In the genomic region with DNA sequence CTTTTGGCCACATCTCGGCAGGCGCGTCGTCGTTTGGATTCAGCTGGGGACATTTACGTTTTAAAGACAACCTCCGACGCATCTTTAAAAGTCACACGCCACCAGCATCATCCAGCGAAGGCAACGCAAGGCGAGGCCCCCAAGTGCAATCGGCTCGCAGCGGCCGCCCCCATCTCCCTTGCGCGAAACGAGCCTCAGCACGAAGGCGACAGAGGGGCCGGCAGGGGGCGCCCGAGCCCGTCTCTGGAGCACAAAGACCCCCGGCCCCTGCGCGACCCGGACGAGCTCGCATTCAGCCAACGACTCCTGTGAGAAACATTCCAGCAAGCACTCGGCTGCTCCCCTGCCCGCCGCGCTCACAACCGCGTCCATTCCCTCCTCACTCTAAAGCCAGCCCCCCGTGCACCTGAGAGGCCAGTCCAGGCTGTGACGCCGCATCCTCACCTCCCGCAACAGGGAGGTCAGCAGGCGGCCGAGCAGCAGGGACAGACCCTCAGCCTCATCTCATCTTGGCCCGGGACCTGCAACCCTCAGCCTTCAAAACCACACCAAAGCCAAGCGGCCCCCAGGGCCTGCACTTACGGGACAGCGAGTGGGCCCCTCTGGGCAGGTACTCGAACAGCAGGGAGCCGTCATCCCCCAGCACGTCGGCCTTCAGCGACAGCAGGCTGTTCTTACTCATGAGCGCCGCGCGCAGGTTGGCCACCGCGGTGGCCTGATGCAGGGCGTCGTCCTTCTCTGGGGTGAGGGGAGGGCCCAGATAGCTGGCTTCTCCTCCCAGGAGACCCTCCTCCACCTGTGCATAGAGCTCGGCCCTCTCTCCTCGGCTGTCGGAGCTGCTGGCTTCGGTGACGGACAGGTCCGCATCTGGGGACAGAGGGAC, we compare ENCODE assay signal across 10 cellular contexts.
DNase-seq lines count a peak whose midpoint lies in the region; ATAC-seq and TF ChIP-seq lines count a peak whose summit lies in the region.
"Had no signal": no experiment of that assay in that cellular context is flagged by ENCODE, and none has a peak within 500 bp of the region (broad histone marks: within the 10 kb centered on the region; RNA-seq: fewer than 3 reads in every experiment).

No MANE protein-coding gene starts in this region.

- H3K36me3 ChIP-seq in DOHH2 (ENCODE audit: control insufficient read depth, low read length) (no peaks in the 10 kb centered on the region), RWPE2 (ENCODE audit: low read depth) (no peaks in the 10 kb centered on the region)

- DNase-seq in RWPE2 (ENCODE audit: low spot score) (peak; percentile 85), epithelial cell of esophagus (ENCODE audit: low read depth) (no peak), NOMO-1 (lab: John Stamatoyannopoulos, UW; ENCODE audit: unreplicated experiment in 2 of 2) (no peak)

- H3K9me3 ChIP-seq in DOHH2 (ENCODE audit: control insufficient read depth, insufficient read depth, low read length) (no peaks in the 10 kb centered on the region), RWPE2 (ENCODE audit: severe bottlenecking) (no peaks in the 10 kb centered on the region)

- H3K4me1 ChIP-seq in DOHH2 (ENCODE audit: control insufficient read depth, low read length), result no peaks in the 10 kb centered on the region
- H3K4me1 ChIP-seq in RWPE2 (ENCODE audit: insufficient read depth, poor library complexity, severe bottlenecking), result no peaks in the 10 kb centered on the region

- H3K27me3 Mint-ChIP-seq in nephron (ENCODE audit: low read depth), result no peaks in the 10 kb centered on the region

- no peak overlapping the region for H3K4me3 ChIP-seq in DOHH2 (ENCODE audit: low read length)
- no peak overlapping the region for H3K4me3 ChIP-seq in RWPE2 (ENCODE audit: severe bottlenecking)
- no peak overlapping the region for H3K4me3 ChIP-seq in epithelial cell of esophagus (ENCODE audit: low read length)
- H3K4me3 ChIP-seq: lung had no signal

- H3K27me3 ChIP-seq in DOHH2 (ENCODE audit: control insufficient read depth, low read length), result peaks cover 11% of the 10 kb centered on the region
- H3K27me3 ChIP-seq in RWPE2 (ENCODE audit: insufficient read depth, poor library complexity, severe bottlenecking), result peaks cover 17% of the 10 kb centered on the region

- H3K9me3 Mint-ChIP-seq in nephron, result no peaks in the 10 kb centered on the region
- H3K9me3 Mint-ChIP-seq: IgD-negative memory B cell had no signal

- peak overlapping the region; percentile 62 to 81 (median 78) for H3K4me3 Mint-ChIP-seq in nephron

- no peaks in the 10 kb centered on the region for H3K79me2 ChIP-seq in DOHH2 (ENCODE audit: control insufficient read depth, low read length)

- no peaks in the 10 kb centered on the region for H3F3A ChIP-seq in DOHH2 (ENCODE audit: control insufficient read depth, insufficient read depth)

- peaks cover 17% of the 10 kb centered on the region for H3K4me1 Mint-ChIP-seq in nephron

- peak overlapping the region; percentile 48; the same call in 1 of the 2 replicates for H3K4me2 ChIP-seq in DOHH2 (ENCODE audit: low read length)

- peaks cover 29% of the 10 kb centered on the region for H3K36me3 Mint-ChIP-seq in nephron (ENCODE audit: low read depth)

- H4K20me1 ChIP-seq in DOHH2 (ENCODE audit: control insufficient read depth, insufficient read depth, low read depth, low read length), result no peaks in the 10 kb centered on the region

- TF ChIP-seq CTCF in DOHH2 (IDR thresholded peaks at IDR 0.05; ENCODE audit: low read depth, low read length, poor library complexity, severe bottlenecking) (peak; percentile 74), RWPE2 (IDR thresholded peaks at IDR 0.05; ENCODE audit: poor library complexity, severe bottlenecking) (peak; percentile 97), epithelial cell of esophagus (IDR thresholded peaks at IDR 0.05; ENCODE audit: insufficient read depth, low read depth, low read length, missing control alignments) (peak; percentile 47), nephron (IDR thresholded peaks at IDR 0.05; ENCODE audit: unreplicated experiment in 3 of 3) (peak; percentile 86 to 90 (median 90))

- no peaks in the 10 kb centered on the region for H3K9me2 ChIP-seq in DOHH2 (replicated peaks; ENCODE audit: control insufficient read depth, low read length)

- peak overlapping the region; percentile 74 to 83 (median 80) for H3K27ac Mint-ChIP-seq in nephron

- ATAC-seq in RWPE2 (ENCODE audit: low read depth) (no peak), GM18907 (IDR thresholded peaks at IDR 0.05; ENCODE audit: unreplicated experiment) (no peak), HG03442 (IDR thresholded peaks at IDR 0.05; ENCODE audit: unreplicated experiment) (no peak), GM19035 (IDR thresholded peaks at IDR 0.05; ENCODE audit: unreplicated experiment) (no peak)

- no peak overlapping the region for H3K27ac ChIP-seq in DOHH2 (ENCODE audit: low read depth, low read length)
- no peak overlapping the region for H3K27ac ChIP-seq in RWPE2 (ENCODE audit: poor library complexity, severe bottlenecking)

Comparison
In these comparisons a context has a peak if more than half of its experiments do, and no peak if none do; other contexts are left out.
1. CTCF ChIP-seq: peak in every context shown above with its lines; median percentile 97 in RWPE2; 90 in nephron; 74 in DOHH2; 47 in epithelial cell of esophagus.